26 cellular contexts compared by ENCODE assay signal in the genomic region with DNA sequence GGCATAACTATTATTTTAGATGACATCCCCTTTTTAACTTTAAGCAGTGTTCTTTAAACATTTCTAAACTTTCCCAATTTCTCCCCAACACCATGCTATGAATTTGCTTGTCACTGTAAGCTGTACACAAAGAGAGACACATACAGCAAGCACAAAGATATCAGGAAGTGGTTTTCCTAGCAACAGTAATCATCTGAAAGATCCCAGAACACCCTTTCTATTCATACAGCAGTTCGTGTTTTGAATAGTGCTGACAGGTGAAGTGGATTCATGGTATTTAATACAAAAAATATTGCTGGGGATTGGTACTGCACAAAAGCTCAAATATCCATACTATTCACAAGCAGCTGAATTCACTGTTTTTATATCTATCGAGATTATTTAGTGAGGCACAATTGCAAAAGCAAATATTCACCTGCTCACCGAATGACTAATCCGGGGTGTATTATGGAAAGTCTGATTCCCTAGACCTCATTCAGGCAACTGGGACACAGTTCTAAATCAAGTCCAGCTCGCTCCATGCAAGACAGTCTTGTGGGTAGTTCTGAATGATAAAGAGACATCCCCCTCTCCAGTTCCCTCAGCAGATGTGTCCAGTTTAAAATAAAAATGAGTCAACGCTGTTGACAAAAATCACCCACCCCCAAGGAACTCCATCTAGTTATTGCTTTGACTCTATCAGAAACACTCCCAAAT.
A peak's percentile ranks its signal among the peaks of the same experiment; 100 is the strongest.
DNase-seq lines count a peak whose midpoint lies in the region; ATAC-seq, FAIRE-seq and TF ChIP-seq lines count a peak whose summit lies in the region.
"Had no signal": no experiment of that assay in that cellular context is flagged by ENCODE, and none has a peak within 500 bp of the region (broad histone marks: within the 10 kb centered on the region; RNA-seq: fewer than 3 reads in every experiment).

No MANE protein-coding gene starts in this region.

- no peaks in the 10 kb centered on the region for H4K20me1 ChIP-seq in HepG2 (ENCODE audit: insufficient read depth, low read length)
- H4K20me1 ChIP-seq in astrocyte (ENCODE audit: insufficient read depth, low read length) = no peaks in the 10 kb centered on the region
- no peaks in the 10 kb centered on the region for H4K20me1 ChIP-seq in neural cell (ENCODE audit: insufficient read depth)

- H3K27me3 ChIP-seq in HepG2 (ENCODE audit: control insufficient read depth in 1 of 2, insufficient read depth in 2 of 2, low read length in 2 of 2) (no peaks in the 10 kb centered on the region), right lobe of liver (no peaks in the 10 kb centered on the region), astrocyte (ENCODE audit: insufficient read depth, low read length) (no peaks in the 10 kb centered on the region), neural cell (ENCODE audit: insufficient read depth, low read depth, low read length) (no peaks in the 10 kb centered on the region)
- H3K27me3 ChIP-seq in naive thymus-derived CD4-positive, alpha-beta T cell (ENCODE audit: control insufficient read depth in 2 of 2, insufficient read depth in 2 of 2, low read length in 2 of 2) = no peaks in the 10 kb centered on the region

- H3F3A ChIP-seq in neural cell (ENCODE audit: insufficient read depth, low read length, poor library complexity, severe bottlenecking) = no peaks in the 10 kb centered on the region

- H2AFZ ChIP-seq in HepG2 (ENCODE audit: low read length) (no peak overlapping the region), astrocyte (ENCODE audit: low read depth, low read length) (no peak overlapping the region), neural cell (ENCODE audit: low read depth, low read length) (no peak overlapping the region)

- peaks cover 2% of the 10 kb centered on the region for H3K9me3 Mint-ChIP-seq in astrocyte (ENCODE audit: unreplicated experiment)
- H3K9me3 Mint-ChIP-seq in type B pancreatic cell = peaks cover 5% of the 10 kb centered on the region
- H3K9me3 Mint-ChIP-seq in naive thymus-derived CD4-positive, alpha-beta T cell = peaks cover 0 to 13% (median 5%) of the 10 kb centered on the region in 11 donors

- TF ChIP-seq CTCF in HepG2 (CRISPR knock-in tag; IDR thresholded peaks at IDR 0.05) = no peak
- no peak for TF ChIP-seq CTCF in right lobe of liver (IDR thresholded peaks at IDR 0.05)
- no peak for TF ChIP-seq CTCF in astrocyte (IDR thresholded peaks at IDR 0.05; ENCODE audit: insufficient read depth, low read depth, low read length)
- no peak for TF ChIP-seq CTCF in neural cell (IDR thresholded peaks at IDR 0.05; ENCODE audit: poor library complexity, severe bottlenecking)
- TF ChIP-seq CTCF in type B pancreatic cell (conservative IDR thresholded peaks at IDR 0.05) = no peak

- no peak overlapping the region for H3K4me2 ChIP-seq in HepG2 (ENCODE audit: low read depth, low read length)
- H3K4me2 ChIP-seq in astrocyte (ENCODE audit: low read length) = no peak overlapping the region
- H3K4me2 ChIP-seq in neural cell (ENCODE audit: low read length) = no peak overlapping the region
- H3K4me2 ChIP-seq: KMS-11 had no signal

- H3K4me3 ChIP-seq in HepG2 (replicated peaks in 1 of 3; ENCODE audit: insufficient read depth in 1 of 3, low read depth in 2 of 3, low read length in 3 of 3) = no peak overlapping the region
- H3K4me3 ChIP-seq in right lobe of liver = no peak overlapping the region
- no peak overlapping the region for H3K4me3 ChIP-seq in astrocyte (ENCODE audit: insufficient read depth, low read depth, low read length)
- no peak overlapping the region for H3K4me3 ChIP-seq in neural cell (ENCODE audit: low read length)
- H3K4me3 ChIP-seq in naive thymus-derived CD4-positive, alpha-beta T cell (ENCODE audit: low read length) = no peak overlapping the region
- H3K4me3 ChIP-seq: GM12878, SJCRH30 had no signal

- no peaks in the 10 kb centered on the region for H3K36me3 ChIP-seq in HepG2 (replicated peaks in 1 of 2; ENCODE audit: control insufficient read depth in 1 of 2, insufficient read depth in 2 of 2, low read length in 2 of 2)
- no peaks in the 10 kb centered on the region for H3K36me3 ChIP-seq in right lobe of liver
- H3K36me3 ChIP-seq in astrocyte (ENCODE audit: insufficient read depth, low read length) = no peaks in the 10 kb centered on the region
- H3K36me3 ChIP-seq in neural cell (ENCODE audit: insufficient read depth, low read length) = no peaks in the 10 kb centered on the region
- no peaks in the 10 kb centered on the region for H3K36me3 ChIP-seq in naive thymus-derived CD4-positive, alpha-beta T cell (ENCODE audit: control insufficient read depth in 2 of 3, insufficient read depth in 3 of 3, low read length in 3 of 3)
- H3K36me3 ChIP-seq: SJCRH30 had no signal

- intact Hi-C loops in HepG2 (cut with micrococcal nuclease; ENCODE audit: unreplicated experiment) (no loop called here), right lobe of liver (cut with DNase I) (no loop called here)
- intact Hi-C loops in naive thymus-derived CD4-positive, alpha-beta T cell (cut with micrococcal nuclease) = no loop called here

- H3K9me3 ChIP-seq in HepG2 (ENCODE audit: low read length) = 0 out of 2 replicates have a peak, but pooled peaks cover 10% of the 10 kb centered on the region
- H3K9me3 ChIP-seq in right lobe of liver = no peaks in the 10 kb centered on the region
- H3K9me3 ChIP-seq in astrocyte (ENCODE audit: insufficient read depth, low read depth, low read length) = no peaks in the 10 kb centered on the region
- H3K9me3 ChIP-seq in neural cell (ENCODE audit: low read length) = no peaks in the 10 kb centered on the region
- H3K9me3 ChIP-seq in naive thymus-derived CD4-positive, alpha-beta T cell (ENCODE audit: control insufficient read depth in 2 of 3, low read length in 3 of 3) = no peaks in the 10 kb centered on the region
- H3K9me3 ChIP-seq: SJCRH30 had no signal

- H3K79me2 ChIP-seq in HepG2 (ENCODE audit: insufficient read depth, low read length) (no peaks in the 10 kb centered on the region), astrocyte (ENCODE audit: insufficient read depth, low read length) (no peaks in the 10 kb centered on the region), neural cell (replicated peaks; ENCODE audit: insufficient read depth, low read length) (no peaks in the 10 kb centered on the region)

- in situ Hi-C loops in HepG2 (cut with HindIII; ENCODE audit: extremely low pct_ligation_motif_present, low pct_unique_long_range_greater_than_20kb) = no loop called here

- FAIRE-seq in HepG2 (lab: Jason Lieb, UNC) (peak; percentile 8), astrocyte (lab: Jason Lieb, UNC) (no peak)
- FAIRE-seq: GM12878 had no signal

- ATAC-seq in HepG2 (no peak), right lobe of liver (no peak)
- no peak for ATAC-seq in naive thymus-derived CD4-positive, alpha-beta T cell
- ATAC-seq: GM12878, PC-3, SK-N-SH treated with all-trans-retinoic acid at 6 μM for 48 hours had no signal

- H3K4me1 Mint-ChIP-seq in astrocyte (ENCODE audit: low read depth, unreplicated experiment) = peaks cover 10% of the 10 kb centered on the region
- H3K4me1 Mint-ChIP-seq in type B pancreatic cell (ENCODE audit: unreplicated experiment) = peaks cover 7% of the 10 kb centered on the region
- H3K4me1 Mint-ChIP-seq in naive thymus-derived CD4-positive, alpha-beta T cell = peaks cover 3 to 12% (median 7%) of the 10 kb centered on the region in 7 donors
- H3K4me1 Mint-ChIP-seq: IgD-negative memory B cell had no signal

- TF ChIP-seq RAD21 in HepG2 (CRISPR knock-in tag; IDR thresholded peaks at IDR 0.05) (no peak), neural cell (conservative IDR thresholded peaks at IDR 0.05) (no peak)

- no peaks in the 10 kb centered on the region for H3K9me2 ChIP-seq in neural cell (ENCODE audit: insufficient read depth, low read length)

- no peaks in the 10 kb centered on the region for H3K27me3 Mint-ChIP-seq in astrocyte (ENCODE audit: low read depth, unreplicated experiment)
- peaks cover 3% of the 10 kb centered on the region for H3K27me3 Mint-ChIP-seq in type B pancreatic cell
- H3K27me3 Mint-ChIP-seq in naive thymus-derived CD4-positive, alpha-beta T cell = peaks cover 0 to 11% (median 0%) of the 10 kb centered on the region in 5 donors

- no peak for TF ChIP-seq EP300 in HepG2 (IDR thresholded peaks at IDR 0.05; ENCODE audit: low read depth in 2 of 2, low read length in 2 of 2)
- no peak for TF ChIP-seq EP300 in HepG2 (CRISPR knock-in tag; IDR thresholded peaks at IDR 0.05; ENCODE audit: borderline replicate concordance)
- no peak for TF ChIP-seq EP300 in neural cell (conservative IDR thresholded peaks at IDR 0.05; ENCODE audit: poor library complexity, severe bottlenecking)

- DNase-seq in HepG2 (ENCODE audit: low spot score) (no peak), right lobe of liver (no peak), astrocyte (ENCODE audit: low read depth) (peak; percentile 36), type B pancreatic cell (ENCODE audit: extremely low spot score, unreplicated experiment) (no peak), NCI-H748 treated with DMSO at 0.1 percent for 48 hours (lab: John Stamatoyannopoulos, UW) (no peak), NCI-H187 treated with DMSO at 0.1 percent for 48 hours (lab: John Stamatoyannopoulos, UW) (no peak)
- DNase-seq in naive thymus-derived CD4-positive, alpha-beta T cell = no peak
- DNase-seq: C1 segment of cervical spinal cord; CD4-positive, alpha-beta memory T cell; COR-L47; DMS79; EL; GDM1; NCI-H1048; NCI-H1436; NCI-H187; NCI-H2107; NCI-H446 treated with DMSO at 0.1 percent for 48 hours; NCI-H526; PC-3; SJCRH30 had no signal

- BruUV-seq in HepG2 (replicated peaks; lab: Mats Ljungman, UMichigan) = no TSS peak

- H3K36me3 Mint-ChIP-seq in astrocyte (ENCODE audit: low read depth, unreplicated experiment) (no peaks in the 10 kb centered on the region), type B pancreatic cell (no peaks in the 10 kb centered on the region)
- H3K36me3 Mint-ChIP-seq in naive thymus-derived CD4-positive, alpha-beta T cell = no peaks in the 10 kb centered on the region
- H3K36me3 Mint-ChIP-seq: CD4-positive, alpha-beta memory T cell had no signal

- H3K9ac ChIP-seq in HepG2 (ENCODE audit: insufficient read depth, low read depth, low read length) (no peak overlapping the region), astrocyte (ENCODE audit: low read length) (no peak overlapping the region), neural cell (ENCODE audit: low read length) (no peak overlapping the region)
- H3K9ac ChIP-seq: KMS-11 had no signal

- no peak for TF ChIP-seq POLR2A in HepG2 (IDR thresholded peaks at IDR 0.05; ENCODE audit: insufficient read depth in 1 of 2, low read depth in 2 of 2, low read length in 2 of 2)
- no peak for TF ChIP-seq POLR2A in right lobe of liver (IDR thresholded peaks at IDR 0.05)

- H3K4me1 ChIP-seq in HepG2 (ENCODE audit: insufficient read depth, low read length) = no peaks in the 10 kb centered on the region
- peaks cover 0 to under 1% (median 0%) of the 10 kb centered on the region in 4 donors for H3K4me1 ChIP-seq in right lobe of liver
- no peaks in the 10 kb centered on the region for H3K4me1 ChIP-seq in astrocyte (ENCODE audit: insufficient read depth, low read length)
- peaks cover 0 to 3% of the 10 kb centered on the region in 2 donors for H3K4me1 ChIP-seq in naive thymus-derived CD4-positive, alpha-beta T cell (ENCODE audit: control insufficient read depth in 2 of 2, insufficient read depth in 2 of 2, low read length in 2 of 2)
- H3K4me1 ChIP-seq: SJCRH30 had no signal

- CTCF ChIA-PET in HepG2 (lab: Yijun Ruan, JAX; ENCODE audit: low intra/inter-chr PET ratio, low total read pairs) = no interaction called here
- CTCF ChIA-PET in naive thymus-derived CD4-positive, alpha-beta T cell (lab: Charles Lee) = no interaction called here

- H3K27ac ChIP-seq in HepG2 (ENCODE audit: extremely low read length, insufficient read depth, low read length) = no peak overlapping the region
- no peak overlapping the region for H3K27ac ChIP-seq in right lobe of liver
- H3K27ac ChIP-seq in astrocyte (ENCODE audit: low read depth, low read length) = no peak overlapping the region
- H3K27ac ChIP-seq in neural cell (ENCODE audit: low read length) = no peak overlapping the region
- no peak overlapping the region for H3K27ac ChIP-seq in naive thymus-derived CD4-positive, alpha-beta T cell (ENCODE audit: low read depth, low read length)
- H3K27ac ChIP-seq: KMS-11, SJCRH30 had no signal

- H3K27ac Mint-ChIP-seq in astrocyte (ENCODE audit: unreplicated experiment) (no peak overlapping the region), type B pancreatic cell (peak overlapping the region; percentile 12)
- peak overlapping the region in 4 of 9 donors; percentile 2 to 29 (median 10) for H3K27ac Mint-ChIP-seq in naive thymus-derived CD4-positive, alpha-beta T cell
- H3K27ac Mint-ChIP-seq: CD4-positive, alpha-beta memory T cell; IgD-negative memory B cell had no signal

- WGBS in HepG2 (ENCODE audit: low lambda C conversion rate) = 34% methylated on average over 6 of the region's 6 CpGs
- 64% methylated on average over 5 of the region's 6 CpGs for WGBS in right lobe of liver (ENCODE audit: insufficient coverage, low coverage, low lambda C conversion rate, missing lambda C conversion rate)

- POLR2A ChIA-PET in HepG2 (lab: Yijun Ruan, JAX) = no interaction called here
- POLR2A ChIA-PET in naive thymus-derived CD4-positive, alpha-beta T cell (lab: Charles Lee) = interaction anchor here (0.6 kb wide), 1 partner anchor 157 kb away, joined by 3 read pairs; no protein-coding TSS in a partner anchor

- H3K4me3 Mint-ChIP-seq in astrocyte (ENCODE audit: unreplicated experiment) (no peak overlapping the region), type B pancreatic cell (no peak overlapping the region)
- no peak overlapping the region for H3K4me3 Mint-ChIP-seq in naive thymus-derived CD4-positive, alpha-beta T cell
- H3K4me3 Mint-ChIP-seq: CD4-positive, alpha-beta memory T cell; IgD-negative memory B cell had no signal
